In the genomic region with DNA sequence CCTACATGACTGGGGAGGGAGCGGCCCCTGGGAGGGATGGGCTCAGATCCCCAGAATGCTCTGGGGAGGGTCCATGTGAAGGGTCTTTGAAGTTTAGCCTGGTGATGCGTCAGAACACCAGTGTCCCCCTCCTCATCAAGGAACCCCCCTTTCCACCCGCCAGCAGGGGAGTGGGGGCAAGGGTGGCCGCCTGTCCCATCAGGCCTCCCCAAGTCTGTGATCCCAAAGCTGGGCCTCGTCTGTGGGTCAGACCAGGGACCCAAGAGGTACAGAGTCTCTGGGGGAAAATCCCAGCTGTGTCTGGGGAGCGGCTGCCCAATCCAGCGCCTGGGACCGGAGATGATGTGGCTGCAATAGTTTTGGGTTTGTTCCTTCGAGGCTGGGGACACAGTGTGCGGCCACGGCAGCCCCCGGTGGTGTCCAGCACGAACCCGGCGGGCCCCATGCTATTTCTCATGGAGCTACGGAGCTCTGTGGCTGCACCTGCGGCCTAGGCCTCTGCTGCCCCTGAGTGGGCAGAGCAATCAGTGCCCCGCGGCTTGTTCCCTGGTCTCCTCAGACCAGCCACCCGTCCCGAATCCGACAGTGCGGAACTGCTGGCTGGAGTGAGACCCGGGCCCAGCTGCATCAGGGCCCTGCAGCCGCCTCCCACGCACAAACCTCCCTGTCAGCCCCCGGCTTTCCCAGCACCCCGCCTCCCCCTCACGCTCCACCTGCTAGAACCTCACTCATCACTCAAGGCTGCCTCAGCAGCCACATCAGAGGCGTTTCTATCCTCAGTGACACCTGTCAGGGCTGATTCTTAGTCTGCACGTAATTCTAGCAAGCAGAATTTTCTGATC, we compare ENCODE assay signal across 10 cellular contexts. TPM values are rescaled to one million over a fixed set of nuclear protein-coding genes. Genes with fewer than 3 reads are reported as not detected.
DNase-seq lines count a peak whose midpoint lies in the region; ATAC-seq and TF ChIP-seq lines count a peak whose summit lies in the region.
"Had no signal": no experiment of that assay in that cellular context is flagged by ENCODE, and none has a peak within 500 bp of the region (broad histone marks: within the 10 kb centered on the region; RNA-seq: fewer than 3 reads in every experiment).

No MANE protein-coding gene starts in this region.

- H3K4me1 ChIP-seq in CD4-positive, alpha-beta memory T cell (ENCODE audit: insufficient read depth, low read length), result peaks cover 20% of the 10 kb centered on the region
- H3K4me1 ChIP-seq in uterus, result no peaks in the 10 kb centered on the region
- H3K4me1 ChIP-seq: transverse colon had no signal

- H3K27ac Mint-ChIP-seq in CD4-positive, alpha-beta memory T cell, result peak overlapping the region; percentile 19 to 94 (median 83)
- peak overlapping the region; percentile 10 to 58 (median 45) for H3K27ac Mint-ChIP-seq in nephron

- H3K36me3 Mint-ChIP-seq in CD4-positive, alpha-beta memory T cell, result no peaks in the 10 kb centered on the region
- H3K36me3 Mint-ChIP-seq in nephron (ENCODE audit: low read depth), result no peaks in the 10 kb centered on the region

- POLR2A ChIA-PET in CD4-positive, alpha-beta memory T cell (lab: Charles Lee; ENCODE audit: partially characterized antibody), result interaction anchor here (0.6 to 2.3 kb wide), 4 partner anchors 9 to 1785 kb away, joined by 3 to 6 read pairs (median 5); no protein-coding TSS in a partner anchor

- ATAC-seq in HG03045 (IDR thresholded peaks at IDR 0.05; ENCODE audit: unreplicated experiment), result no peak

- intact Hi-C loops in CD4-positive, alpha-beta memory T cell (cut with micrococcal nuclease), result no loop called here
- intact Hi-C loops in uterus (cut with DNase I; ENCODE audit: low total_unique reads), result no loop called here

- H3K4me3 ChIP-seq in CD4-positive, alpha-beta memory T cell (ENCODE audit: low read length in 2 of 2), result no peak overlapping the region
- H3K4me3 ChIP-seq in uterus, result no peak overlapping the region
- H3K4me3 ChIP-seq: SJSA1, transverse colon had no signal

- H3K4me3 Mint-ChIP-seq in CD4-positive, alpha-beta memory T cell, result peak overlapping the region in 6 of 8 donors; percentile 3 to 31 (median 19)
- H3K4me3 Mint-ChIP-seq in nephron, result no peak overlapping the region

- CTCF ChIA-PET in CD4-positive, alpha-beta memory T cell (lab: Charles Lee; ENCODE audit: partially characterized antibody), result interaction anchor here (1.4 kb wide), 1 partner anchor 32 kb away, joined by 5 read pairs; no protein-coding TSS in a partner anchor

- no peaks in the 10 kb centered on the region for H3K27me3 ChIP-seq in CD4-positive, alpha-beta memory T cell (ENCODE audit: insufficient read depth, low read length)
- H3K27me3 ChIP-seq in uterus, result no peaks in the 10 kb centered on the region
- H3K27me3 ChIP-seq: SJSA1, transverse colon had no signal

- TF ChIP-seq CTCF in nephron (IDR thresholded peaks at IDR 0.05; ENCODE audit: unreplicated experiment in 3 of 3), result peak in 2 of 3 experiments; percentile 6 to 43
- no peak for TF ChIP-seq CTCF in uterus (IDR thresholded peaks at IDR 0.05)

- peak; percentile 59 to 81 (median 64) for DNase-seq in CD4-positive, alpha-beta memory T cell
- DNase-seq in NCI-H1417 (lab: John Stamatoyannopoulos, UW) (peak; percentile 44 to 86 (median 76)), activated T-cell treated with anti-CD3 and anti-CD28 coated beads for 24 hours (ENCODE audit: low read depth) (peak; percentile 39), 8988T (no peak), HCEC 1CT (no peak), uterus (no peak)
- DNase-seq: transverse colon had no signal

- H3K36me3 ChIP-seq in CD4-positive, alpha-beta memory T cell (ENCODE audit: insufficient read depth, low read length), result no peaks in the 10 kb centered on the region
- H3K36me3 ChIP-seq in uterus, result no peaks in the 10 kb centered on the region
- H3K36me3 ChIP-seq: transverse colon had no signal

- H3K27ac ChIP-seq in CD4-positive, alpha-beta memory T cell (ENCODE audit: low read depth, low read length), result peak overlapping the region; percentile 29
- no peak overlapping the region for H3K27ac ChIP-seq in uterus
- H3K27ac ChIP-seq: SJSA1, transverse colon had no signal

- H3K9me3 ChIP-seq in CD4-positive, alpha-beta memory T cell (ENCODE audit: control insufficient read depth in 1 of 2, low read length in 2 of 2), result no peaks in the 10 kb centered on the region
- no peaks in the 10 kb centered on the region for H3K9me3 ChIP-seq in uterus
- H3K9me3 ChIP-seq: SJSA1, transverse colon had no signal

- no peaks in the 10 kb centered on the region for H3K27me3 Mint-ChIP-seq in CD4-positive, alpha-beta memory T cell
- H3K27me3 Mint-ChIP-seq in nephron (ENCODE audit: low read depth), result peaks cover 19% of the 10 kb centered on the region

- no peaks in the 10 kb centered on the region for H3K9me3 Mint-ChIP-seq in CD4-positive, alpha-beta memory T cell
- H3K9me3 Mint-ChIP-seq in nephron, result no peaks in the 10 kb centered on the region

- H3K4me1 Mint-ChIP-seq in CD4-positive, alpha-beta memory T cell, result peaks cover 13 to 28% (median 17%) of the 10 kb centered on the region in 4 donors
- peaks cover 34% of the 10 kb centered on the region for H3K4me1 Mint-ChIP-seq in nephron

- no peak for TF ChIP-seq POLR2A in uterus (IDR thresholded peaks at IDR 0.05)

RNA-seq across cellular contexts. Expression of gene SARDH, which starts 29.2 kb away (rescaled TPM):
- total RNA-seq in CD4-positive, alpha-beta memory T cell, result 10 to 100 TPM; 18.6 to 19.3 TPM
- polyA plus RNA-seq in CD4-positive, alpha-beta memory T cell, result 1 to 10 TPM; 2.5 to 4.1 TPM
- 10 to 100 TPM in 1 of 4 donors, 1 to 10 TPM in 1, not detected in 2; 2.7 to 14.1 TPM for total RNA-seq in uterus

Comparison
In these comparisons a context has a peak if more than half of its experiments do, and no peak if none do; other contexts are left out.
1. DNase-seq: peak in CD4-positive, alpha-beta memory T cell (5 of 5), NCI-H1417 (3 of 3) and activated T-cell treated with anti-CD3 and anti-CD28 coated beads for 24 hours (single experiment); none in 8988T (single experiment), HCEC 1CT (single experiment) and uterus (0 of 2).
2. H3K4me3 Mint-ChIP-seq: peak in CD4-positive, alpha-beta memory T cell (6 of 8); none in nephron (0 of 3).
3. CTCF ChIP-seq: peak in nephron (2 of 3); none in uterus (0 of 4).